8 cellular contexts compared by ENCODE assay signal in genomic region chr10:29517352-29517923, GRCh38.
DNase-seq lines count a peak whose midpoint lies in the region; ATAC-seq, FAIRE-seq and TF ChIP-seq lines count a peak whose summit lies in the region.

No MANE protein-coding gene starts in this region.

- H3K27ac ChIP-seq in kidney (ENCODE audit: low read depth in 2 of 2, low read length in 2 of 2) = no peak overlapping the region

- TF ChIP-seq CTCF in D721Med (IDR thresholded peaks at IDR 0.05; ENCODE audit: insufficient read depth, missing control alignments) = peak; percentile 68
- TF ChIP-seq CTCF in astrocyte of the cerebellum (IDR thresholded peaks at IDR 0.05; ENCODE audit: low read depth, low read length, missing control alignments) = peak; percentile 78
- peak; percentile 39 for TF ChIP-seq CTCF in kidney (IDR thresholded peaks at IDR 0.05; ENCODE audit: borderline replicate concordance, extremely low read depth, insufficient read depth)

- peaks cover under 1 to 11% of the 10 kb centered on the region in 2 donors for H3K4me1 ChIP-seq in kidney (ENCODE audit: control insufficient read depth in 1 of 2, insufficient read depth in 1 of 2, low read depth in 1 of 2, low read length in 2 of 2)

- H3K4me3 ChIP-seq in astrocyte of the cerebellum (ENCODE audit: low read depth, low read length) (no peak overlapping the region), kidney (ENCODE audit: low read length in 2 of 2) (no peak overlapping the region)

- peak; percentile 35 for DNase-seq in D721Med (ENCODE audit: insufficient read length, low spot score)
- peak; percentile 63 for DNase-seq in HuH-7.5 (ENCODE audit: low spot score)
- DNase-seq in astrocyte of the cerebellum (ENCODE audit: low read depth) = peak; percentile 28
- no peak for DNase-seq in kidney
- no peak for DNase-seq in NCI-H524 treated with DMSO at 0.1 percent for 48 hours (lab: John Stamatoyannopoulos, UW)
- DNase-seq in COLO829 (ENCODE audit: low spot score) = no peak
- no peak for DNase-seq in stimulated activated naive CD4-positive, alpha-beta T cell (lab: John Stamatoyannopoulos, UW)

- no peak for ATAC-seq in HG02678 (IDR thresholded peaks at IDR 0.05; ENCODE audit: unreplicated experiment)

- no peaks in the 10 kb centered on the region for H3K36me3 ChIP-seq in kidney (ENCODE audit: control insufficient read depth in 1 of 2, insufficient read depth in 2 of 2, low read length in 2 of 2)

- intact Hi-C loops in kidney (cut with DNase I) = no loop called here

- FAIRE-seq in D721Med (lab: Jason Lieb, UNC) = no peak
- no peak for FAIRE-seq in kidney (lab: Jason Lieb, UNC)

- in situ Hi-C loops in astrocyte of the cerebellum (cut with HindIII; ENCODE audit: low sequenced_read_pairs) = no loop called here

- H3K9me3 ChIP-seq in kidney (ENCODE audit: control insufficient read depth in 1 of 2, low read length in 2 of 2) = no peaks in the 10 kb centered on the region

- H3K9ac ChIP-seq in kidney (ENCODE audit: low read length in 2 of 2) = no peak overlapping the region

Comparison
In these comparisons a context has a peak if more than half of its experiments do, and no peak if none do; other contexts are left out.
1. DNase-seq: peak in D721Med (single experiment), HuH-7.5 (single experiment) and astrocyte of the cerebellum (single experiment); none in kidney (single experiment), NCI-H524 treated with DMSO at 0.1 percent for 48 hours (single experiment), COLO829 (single experiment) and stimulated activated naive CD4-positive, alpha-beta T cell (0 of 6).
2. Peak in every context shown above with its lines, with median percentiles within 50 percentile points of each other: CTCF ChIP-seq.